19 cellular contexts compared by ENCODE assay signal in genomic region chr14:106840258-106840657, GRCh38.
A peak's percentile ranks its signal among the peaks of the same experiment; 100 is the strongest.
DNase-seq lines count a peak whose midpoint lies in the region; ATAC-seq and TF ChIP-seq lines count a peak whose summit lies in the region.
"Had no signal": no experiment of that assay in that cellular context is flagged by ENCODE, and none has a peak within 500 bp of the region (broad histone marks: within the 10 kb centered on the region; RNA-seq: fewer than 3 reads in every experiment).

No MANE protein-coding gene starts in this region.

- intact Hi-C loops in activated CD4-positive, alpha-beta T cell treated with anti-CD3 and anti-CD28 coated beads for 36 hours (cut with DNase I, micrococcal nuclease): no loop called here
- intact Hi-C loops in left ventricle myocardium inferior (cut with micrococcal nuclease): no loop called here

- no peak overlapping the region for H3K4me2 ChIP-seq in DOHH2 (ENCODE audit: low read length)

- H3K27me3 ChIP-seq in DOHH2 (ENCODE audit: control insufficient read depth, low read length) (no peaks in the 10 kb centered on the region), left ventricle myocardium inferior (ENCODE audit: low read depth) (peaks cover 84% of the 10 kb centered on the region), HAP-1 (ENCODE audit: low read depth) (0 out of 2 replicates have a peak, but pooled peaks cover 4% of the 10 kb centered on the region)
- H3K27me3 ChIP-seq: left lung, tibial nerve had no signal

- H3K4me1 ChIP-seq in DOHH2 (ENCODE audit: control insufficient read depth, low read length) (peaks cover 23% of the 10 kb centered on the region), left ventricle myocardium inferior (peaks cover 12% of the 10 kb centered on the region), HAP-1 (no peaks in the 10 kb centered on the region)

- no peaks in the 10 kb centered on the region for H3K36me3 Mint-ChIP-seq in activated CD4-positive, alpha-beta T cell treated with anti-CD3 and anti-CD28 coated beads for 36 hours (ENCODE audit: low read depth)
- H3K36me3 Mint-ChIP-seq in activated naive CD8-positive, alpha-beta T cell treated with anti-CD3 and anti-CD28 coated beads, Interleukin-2, amount 10 ng/mL, durations not matched to agents 7 days and 5 days: no peaks in the 10 kb centered on the region
- H3K36me3 Mint-ChIP-seq: CD4-positive, CD25-positive, alpha-beta regulatory T cell; stimulated activated memory B cell treated with anti-CD40 and anti-IgM and Interleukin-4, amounts not matched to agents 10 μg/mL and 1 μg/mL and 100 μg/mL, for 72 hours had no signal

- no peaks in the 10 kb centered on the region for H3K9me2 ChIP-seq in DOHH2 (replicated peaks; ENCODE audit: control insufficient read depth, low read length)

- CTCF ChIA-PET in activated CD4-positive, alpha-beta T cell treated with anti-CD3 and anti-CD28 coated beads for 36 hours (lab: Charles Lee): interaction anchor here (0.7 to 3.2 kb wide), 7 partner anchors 9 to 42 kb away, joined by 3 to 96 read pairs (median 5); no protein-coding TSS in a partner anchor

- no peak overlapping the region for H3K27ac Mint-ChIP-seq in activated CD4-positive, alpha-beta T cell treated with anti-CD3 and anti-CD28 coated beads for 36 hours
- no peak overlapping the region for H3K27ac Mint-ChIP-seq in activated naive CD8-positive, alpha-beta T cell treated with anti-CD3 and anti-CD28 coated beads, Interleukin-2, amount 10 ng/mL, durations not matched to agents 7 days and 5 days
- H3K27ac Mint-ChIP-seq: CD4-positive, CD25-positive, alpha-beta regulatory T cell; stimulated activated memory B cell treated with anti-CD40 and anti-IgM and Interleukin-4, amounts not matched to agents 10 μg/mL and 1 μg/mL and 100 μg/mL, for 72 hours; WTC11 had no signal

- in situ Hi-C loops in HAP-1 (cut with MboI; ENCODE audit: low sequenced_read_pairs): no loop called here

- no peaks in the 10 kb centered on the region for H4K20me1 ChIP-seq in DOHH2 (ENCODE audit: control insufficient read depth, insufficient read depth, low read depth, low read length)

- no peaks in the 10 kb centered on the region for H3K27me3 Mint-ChIP-seq in activated CD4-positive, alpha-beta T cell treated with anti-CD3 and anti-CD28 coated beads for 36 hours
- peaks cover 6% of the 10 kb centered on the region for H3K27me3 Mint-ChIP-seq in activated naive CD8-positive, alpha-beta T cell treated with anti-CD3 and anti-CD28 coated beads, Interleukin-2, amount 10 ng/mL, durations not matched to agents 7 days and 5 days
- H3K27me3 Mint-ChIP-seq: stimulated activated memory B cell treated with anti-CD40 and anti-IgM and Interleukin-4, amounts not matched to agents 10 μg/mL and 1 μg/mL and 100 μg/mL, for 72 hours had no signal

- peaks cover 15% of the 10 kb centered on the region for H3K4me1 Mint-ChIP-seq in activated CD4-positive, alpha-beta T cell treated with anti-CD3 and anti-CD28 coated beads for 36 hours
- H3K4me1 Mint-ChIP-seq in activated naive CD8-positive, alpha-beta T cell treated with anti-CD3 and anti-CD28 coated beads, Interleukin-2, amount 10 ng/mL, durations not matched to agents 7 days and 5 days: peaks cover 15% of the 10 kb centered on the region
- H3K4me1 Mint-ChIP-seq: WTC11 had no signal

- TF ChIP-seq CTCF in DOHH2 (IDR thresholded peaks at IDR 0.05; ENCODE audit: low read depth, low read length, poor library complexity, severe bottlenecking) (peak; percentile 44), left ventricle myocardium inferior (IDR thresholded peaks at IDR 0.05; ENCODE audit: borderline replicate concordance) (no peak)

- no peak overlapping the region for H3K4me3 ChIP-seq in DOHH2 (ENCODE audit: low read length)
- no peak overlapping the region for H3K4me3 ChIP-seq in left ventricle myocardium inferior
- H3K4me3 ChIP-seq in HAP-1: no peak overlapping the region
- H3K4me3 ChIP-seq: left lung, tibial nerve had no signal

- peaks cover 7% of the 10 kb centered on the region for H3K36me3 ChIP-seq in DOHH2 (ENCODE audit: control insufficient read depth, low read length)
- no peaks in the 10 kb centered on the region for H3K36me3 ChIP-seq in KOPT-K1 (ENCODE audit: insufficient read depth, low read length)
- no peaks in the 10 kb centered on the region for H3K36me3 ChIP-seq in left ventricle myocardium inferior
- H3K36me3 ChIP-seq in HAP-1 (replicated peaks): no peaks in the 10 kb centered on the region
- H3K36me3 ChIP-seq: left lung, tibial nerve had no signal

- POLR2A ChIA-PET in activated CD4-positive, alpha-beta T cell treated with anti-CD3 and anti-CD28 coated beads for 36 hours (lab: Charles Lee): no interaction called here
- POLR2A ChIA-PET in activated naive CD8-positive, alpha-beta T cell treated with anti-CD3 and anti-CD28 coated beads, Interleukin-2, amount 10 ng/mL, durations not matched to agents 7 days and 5 days (lab: Charles Lee): no interaction called here

- ATAC-seq in activated CD4-positive, alpha-beta T cell treated with anti-CD3 and anti-CD28 coated beads for 36 hours: peak; percentile 27
- peak; percentile 55 for ATAC-seq in activated naive CD8-positive, alpha-beta T cell treated with anti-CD3 and anti-CD28 coated beads, Interleukin-2, amount 10 ng/mL, durations not matched to agents 7 days and 5 days (ENCODE audit: low read depth)
- ATAC-seq in HG03139 (IDR thresholded peaks at IDR 0.05; ENCODE audit: unreplicated experiment): no peak
- ATAC-seq: left lung; Right ventricle myocardium inferior; stimulated activated memory B cell treated with anti-CD40 and anti-IgM and Interleukin-4, amounts not matched to agents 10 μg/mL and 1 μg/mL and 100 μg/mL, for 72 hours; WTC11 had no signal

- H3K27ac ChIP-seq in DOHH2 (ENCODE audit: low read depth, low read length) (no peak overlapping the region), KOPT-K1 (ENCODE audit: low read depth, low read length, poor library complexity, severe bottlenecking) (peak overlapping the region; percentile 19), left ventricle myocardium inferior (replicated peaks) (no peak overlapping the region)
- H3K27ac ChIP-seq: left lung, tibial nerve had no signal

- DNase-seq in activated CD4-positive, alpha-beta T cell treated with anti-CD3 and anti-CD28 coated beads for 36 hours: peak; percentile 31
- no peak for DNase-seq in activated CD4-positive, alpha-beta T cell treated with anti-CD3 and anti-CD28 coated beads, Interleukin-2, amount 50 U/mL, for 48 hours
- DNase-seq in activated naive CD8-positive, alpha-beta T cell treated with anti-CD3 and anti-CD28 coated beads, Interleukin-2, amount 10 ng/mL, durations not matched to agents 7 days and 5 days: no peak
- DNase-seq in left ventricle myocardium inferior: no peak
- no peak for DNase-seq in HAP-1 (ENCODE audit: low spot score in 2 of 2)
- DNase-seq: activated gamma-delta T cell; DMS79; effector memory CD4-positive, alpha-beta T cell; left lung; NCI-H187 treated with DMSO at 0.1 percent for 48 hours; retina had no signal

- H3F3A ChIP-seq in DOHH2 (ENCODE audit: control insufficient read depth, insufficient read depth): no peaks in the 10 kb centered on the region

- H3K4me3 Mint-ChIP-seq in activated CD4-positive, alpha-beta T cell treated with anti-CD3 and anti-CD28 coated beads for 36 hours: no peak overlapping the region
- no peak overlapping the region for H3K4me3 Mint-ChIP-seq in activated naive CD8-positive, alpha-beta T cell treated with anti-CD3 and anti-CD28 coated beads, Interleukin-2, amount 10 ng/mL, durations not matched to agents 7 days and 5 days
- H3K4me3 Mint-ChIP-seq: CD4-positive, CD25-positive, alpha-beta regulatory T cell; stimulated activated memory B cell treated with anti-CD40 and anti-IgM and Interleukin-4, amounts not matched to agents 10 μg/mL and 1 μg/mL and 100 μg/mL, for 72 hours; WTC11 had no signal

- H3K9me3 Mint-ChIP-seq in activated CD4-positive, alpha-beta T cell treated with anti-CD3 and anti-CD28 coated beads for 36 hours (ENCODE audit: low read depth): no peaks in the 10 kb centered on the region
- no peaks in the 10 kb centered on the region for H3K9me3 Mint-ChIP-seq in activated naive CD8-positive, alpha-beta T cell treated with anti-CD3 and anti-CD28 coated beads, Interleukin-2, amount 10 ng/mL, durations not matched to agents 7 days and 5 days
- H3K9me3 Mint-ChIP-seq: stimulated activated memory B cell treated with anti-CD40 and anti-IgM and Interleukin-4, amounts not matched to agents 10 μg/mL and 1 μg/mL and 100 μg/mL, for 72 hours had no signal

- peaks cover 16% of the 10 kb centered on the region for H3K79me2 ChIP-seq in DOHH2 (ENCODE audit: control insufficient read depth, low read length)

- H3K9me3 ChIP-seq in DOHH2 (ENCODE audit: control insufficient read depth, insufficient read depth, low read length) (peaks cover 19% of the 10 kb centered on the region), KOPT-K1 (ENCODE audit: insufficient read depth, low read length, poor library complexity, severe bottlenecking) (no peaks in the 10 kb centered on the region), left ventricle myocardium inferior (replicated peaks) (no peaks in the 10 kb centered on the region), HAP-1 (no peaks in the 10 kb centered on the region)
- H3K9me3 ChIP-seq: left lung, tibial nerve had no signal
